Comparison of ENCODE assay signal across 15 cellular contexts in the genomic region with DNA sequence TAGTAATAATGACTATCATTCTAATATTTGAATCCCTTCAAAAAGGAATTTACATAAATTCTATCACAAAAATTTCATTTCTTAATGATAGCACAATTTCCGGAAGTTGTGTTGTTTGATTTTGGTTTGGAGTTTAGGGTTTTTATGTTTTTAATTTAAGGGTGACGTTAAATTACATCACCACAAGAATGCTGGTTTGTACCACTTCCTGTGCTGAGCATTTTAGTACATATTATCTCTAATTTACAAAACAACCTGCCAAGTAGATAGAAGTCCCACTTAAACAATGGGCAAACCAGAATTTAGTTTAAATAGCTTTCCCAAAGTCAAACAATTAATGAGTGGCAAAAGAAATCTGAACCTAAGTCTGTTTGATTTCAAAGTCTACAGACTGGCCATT.
DNase-seq lines count a peak whose midpoint lies in the region; ATAC-seq, FAIRE-seq and TF ChIP-seq lines count a peak whose summit lies in the region.
"Had no signal": no experiment of that assay in that cellular context is flagged by ENCODE, and none has a peak within 500 bp of the region (broad histone marks: within the 10 kb centered on the region; RNA-seq: fewer than 3 reads in every experiment).

No MANE protein-coding gene starts in this region.

- H3K27ac ChIP-seq in BLaER1 treated with 17β-estradiol and CSF1 and Interleukin-3, amounts not matched to agents 10 nM and 100 nM, result peak overlapping the region; percentile 64 to 93 (median 87)
- H3K27ac ChIP-seq: gastroesophageal sphincter had no signal

- no peaks in the 10 kb centered on the region for H4K20me1 ChIP-seq in BLaER1 treated with 17β-estradiol and CSF1 and Interleukin-3, amounts not matched to agents 10 nM and 100 nM

- no peak overlapping the region for H3K4me3 Mint-ChIP-seq in activated CD8-positive, alpha-beta T cell treated with anti-CD3 and anti-CD28 coated beads for 36 hours

- DNase-seq in GF-D8 (lab: John Stamatoyannopoulos, UW) (peak; percentile 8), iris pigment epithelial cell (ENCODE audit: low read depth) (peak; percentile 46), SKM-1 treated with dmso at 0.1 percent for 144 hours (lab: John Stamatoyannopoulos, UW; ENCODE audit: unreplicated experiment) (no peak), NCI-H1694 (lab: John Stamatoyannopoulos, UW) (no peak), HTR-8/SVneo (ENCODE audit: insufficient read length, low spot score) (no peak)
- DNase-seq in activated CD8-positive, alpha-beta T cell treated with anti-CD3 and anti-CD28 coated beads for 36 hours, result no peak
- DNase-seq: activated CD4-positive, alpha-beta T cell treated with anti-CD3 and anti-CD28 coated beads, Interleukin-2, amount 50 U/mL, for 48 hours; islet precursor cell; NCI-H2171; right cardiac atrium had no signal

- peaks cover 33% of the 10 kb centered on the region for H3K4me1 Mint-ChIP-seq in activated CD8-positive, alpha-beta T cell treated with anti-CD3 and anti-CD28 coated beads for 36 hours (ENCODE audit: low read depth)

- intact Hi-C loops in activated CD8-positive, alpha-beta T cell treated with anti-CD3 and anti-CD28 coated beads for 36 hours (cut with micrococcal nuclease), result no loop called here

- peaks cover 4% of the 10 kb centered on the region for H3K9me3 Mint-ChIP-seq in activated CD8-positive, alpha-beta T cell treated with anti-CD3 and anti-CD28 coated beads for 36 hours

- H3K36me3 Mint-ChIP-seq in activated CD8-positive, alpha-beta T cell treated with anti-CD3 and anti-CD28 coated beads for 36 hours (ENCODE audit: low read depth), result peaks cover 21% of the 10 kb centered on the region
- H3K36me3 Mint-ChIP-seq: activated naive CD4-positive, alpha-beta T cell treated with anti-CD3 and anti-CD28 coated beads, Interleukin-2, amount 50 U/mL, for 72 hours had no signal

- CTCF ChIA-PET in activated CD8-positive, alpha-beta T cell treated with anti-CD3 and anti-CD28 coated beads for 36 hours (lab: Charles Lee), result no interaction called here

- H3K27me3 Mint-ChIP-seq in activated CD8-positive, alpha-beta T cell treated with anti-CD3 and anti-CD28 coated beads for 36 hours, result no peaks in the 10 kb centered on the region

- TF ChIP-seq CTCF in activated CD8-positive, alpha-beta T cell treated with anti-CD3 and anti-CD28 coated beads for 36 hours (IDR thresholded peaks at IDR 0.05), result no peak

- H3K4me1 ChIP-seq in BLaER1 treated with 17β-estradiol and CSF1 and Interleukin-3, amounts not matched to agents 10 nM and 100 nM, result peaks cover 44 to 96% (median 59%) of the 10 kb centered on the region in 10 experiments

- H3K27ac Mint-ChIP-seq in activated CD8-positive, alpha-beta T cell treated with anti-CD3 and anti-CD28 coated beads for 36 hours, result peak overlapping the region; percentile 32

- H3K4me3 ChIP-seq in BLaER1 treated with 17β-estradiol and CSF1 and Interleukin-3, amounts not matched to agents 10 nM and 100 nM, result peak overlapping the region in 5 of 10 experiments; percentile 15 to 39 (median 28); a peak in 7 of 20 replicates
- H3K4me3 ChIP-seq: gastroesophageal sphincter had no signal

- no peak for ATAC-seq in activated CD8-positive, alpha-beta T cell treated with anti-CD3 and anti-CD28 coated beads for 36 hours
- ATAC-seq in GM18909 (IDR thresholded peaks at IDR 0.05; ENCODE audit: poor library complexity, unreplicated experiment), result no peak
- ATAC-seq: activated naive CD4-positive, alpha-beta T cell treated with anti-CD3 and anti-CD28 coated beads, Interleukin-2, amount 50 U/mL, for 72 hours; gastroesophageal sphincter; Panc1 had no signal

- no peaks in the 10 kb centered on the region for H3K27me3 ChIP-seq in BLaER1 treated with 17β-estradiol and CSF1 and Interleukin-3, amounts not matched to agents 10 nM and 100 nM
- H3K27me3 ChIP-seq: gastroesophageal sphincter had no signal

- peaks cover 0 to 23% (median 7%) of the 10 kb centered on the region in 11 experiments; a peak in 7 of 22 replicates for H3K36me3 ChIP-seq in BLaER1 treated with 17β-estradiol and CSF1 and Interleukin-3, amounts not matched to agents 10 nM and 100 nM
- H3K36me3 ChIP-seq: gastroesophageal sphincter had no signal

- peak overlapping the region; percentile 40 to 88 (median 76); a peak in 21 of 22 replicates for H3K4me2 ChIP-seq in BLaER1 treated with 17β-estradiol and CSF1 and Interleukin-3, amounts not matched to agents 10 nM and 100 nM

- H3K9me3 ChIP-seq in BLaER1 treated with 17β-estradiol and CSF1 and Interleukin-3, amounts not matched to agents 10 nM and 100 nM (replicated peaks in 1 of 11), result peaks cover 0 to 29% (median 6%) of the 10 kb centered on the region in 11 experiments; a peak in 10 of 22 replicates
- H3K9me3 ChIP-seq: gastroesophageal sphincter had no signal

- POLR2A ChIA-PET in activated CD8-positive, alpha-beta T cell treated with anti-CD3 and anti-CD28 coated beads for 36 hours (lab: Charles Lee), result no interaction called here

- peak overlapping the region in 9 of 11 experiments; percentile 51 to 84 (median 73); a peak in 17 of 22 replicates for H3K9ac ChIP-seq in BLaER1 treated with 17β-estradiol and CSF1 and Interleukin-3, amounts not matched to agents 10 nM and 100 nM

- no peak for FAIRE-seq in HTR-8/SVneo (lab: Jason Lieb, UNC)

Comparison
In these comparisons a context has a peak if more than half of its experiments do, and no peak if none do; other contexts are left out.
1. DNase-seq: peak in GF-D8 (single experiment) and iris pigment epithelial cell (single experiment); none in activated CD8-positive, alpha-beta T cell treated with anti-CD3 and anti-CD28 coated beads for 36 hours (single experiment), SKM-1 treated with dmso at 0.1 percent for 144 hours (single experiment), NCI-H1694 (single experiment) and HTR-8/SVneo (single experiment).